In genomic region chr7:119397156-119397555, GRCh38 we compare ENCODE assay signal across 14 cellular contexts.
DNase-seq lines count a peak whose midpoint lies in the region; ATAC-seq and TF ChIP-seq lines count a peak whose summit lies in the region.
"Had no signal": no experiment of that assay in that cellular context is flagged by ENCODE, and none has a peak within 500 bp of the region (broad histone marks: within the 10 kb centered on the region; RNA-seq: fewer than 3 reads in every experiment).

No MANE protein-coding gene starts in this region.

- no peaks in the 10 kb centered on the region for H3K79me2 ChIP-seq in mammary epithelial cell (ENCODE audit: insufficient read depth, low read length)

- no peaks in the 10 kb centered on the region for H3K9me3 ChIP-seq in mammary epithelial cell (replicated peaks; ENCODE audit: insufficient read depth, low read length)
- H3K9me3 ChIP-seq: ascending aorta had no signal

- H3K4me2 ChIP-seq in mammary epithelial cell (ENCODE audit: insufficient read depth, low read depth, low read length) = no peak overlapping the region

- no peak overlapping the region for H3K4me3 ChIP-seq in Jurkat, Clone E6-1 (ENCODE audit: low read length)
- H3K4me3 ChIP-seq in mammary epithelial cell (replicated peaks in 1 of 3; ENCODE audit: insufficient read depth in 1 of 3, low read depth in 2 of 3, low read length in 3 of 3) = no peak overlapping the region
- H3K4me3 ChIP-seq: ascending aorta had no signal

- H3K27me3 ChIP-seq in mammary epithelial cell (ENCODE audit: insufficient read depth, low read length) = no peaks in the 10 kb centered on the region
- H3K27me3 ChIP-seq: ascending aorta had no signal

- in situ Hi-C loops in mammary epithelial cell (cut with MboI; ENCODE audit: low sequenced_read_pairs in 2 of 2) = no loop called here

- H3K36me3 ChIP-seq in mammary epithelial cell (ENCODE audit: insufficient read depth, low read length) = no peaks in the 10 kb centered on the region
- H3K36me3 ChIP-seq: ascending aorta had no signal

- H2AFZ ChIP-seq in mammary epithelial cell (ENCODE audit: low read depth, low read length) = no peak overlapping the region

- no peaks in the 10 kb centered on the region for H3K4me1 ChIP-seq in mammary epithelial cell (ENCODE audit: insufficient read depth, low read length)
- H3K4me1 ChIP-seq: ascending aorta had no signal

- no TSS peak for BruUV-seq in mammary epithelial cell (replicated peaks; lab: Mats Ljungman, UMichigan)

- H3K9ac ChIP-seq in mammary epithelial cell (ENCODE audit: insufficient read depth, low read length) = no peak overlapping the region

- TF ChIP-seq CTCF in GM20000 (IDR thresholded peaks at IDR 0.05; ENCODE audit: extremely low read depth, missing control alignments) = no peak
- TF ChIP-seq CTCF in mammary epithelial cell (conservative IDR thresholded peaks at IDR 0.05 in 1 of 2, IDR thresholded peaks at IDR 0.05 in 1 of 2; ENCODE audit: extremely low read depth in 1 of 2, insufficient read depth in 1 of 2, low read depth in 1 of 2, low read length in 2 of 2) = no peak

- dilution Hi-C loops in mammary epithelial cell (cut with HindIII; ENCODE audit: low sequenced_read_pairs) = no loop called here

- CTCF ChIA-PET in mammary epithelial cell (lab: Charles Lee; ENCODE audit: low non-redundant PET) = no interaction called here

- H3K27ac ChIP-seq in mammary epithelial cell (ENCODE audit: insufficient read depth, low read depth, low read length) = no peak overlapping the region
- H3K27ac ChIP-seq: ascending aorta had no signal

- intact Hi-C loops in mammary epithelial cell (cut with micrococcal nuclease) = no loop called here

- peak; percentile 10 for DNase-seq in Jurkat, Clone E6-1 (ENCODE audit: low read depth, low spot score)
- no peak for DNase-seq in GM20000 (ENCODE audit: low spot score)
- no peak for DNase-seq in middle frontal gyrus (ENCODE audit: extremely low spot score, low spot score)
- DNase-seq in NCI-H345 (lab: John Stamatoyannopoulos, UW) = no peak
- DNase-seq in mammary epithelial cell = no peak
- DNase-seq: activated T-cell treated with anti-CD3 and anti-CD28 coated beads, Interleukin-2, amount 50 U/mL, for 4 hours; AML-193; DND-41; NCI-H2171 treated with DMSO at 0.1 percent for 48 hours; stimulated activated naive B cell treated with anti-CD40 and anti-IgM and Interleukin-4, amounts not matched to agents 10 μg/mL and 1 μg/mL and 100 μg/mL, for 72 hours had no signal

- WGBS in mammary epithelial cell (ENCODE audit: low coverage, missing lambda C conversion rate) = 17% methylated on average over 2 of the region's 2 CpGs

- peak; percentile 92 for ATAC-seq in GM18867 (IDR thresholded peaks at IDR 0.05; ENCODE audit: unreplicated experiment)
- ATAC-seq in GM21576 (IDR thresholded peaks at IDR 0.05; ENCODE audit: unreplicated experiment) = peak; percentile 86
- ATAC-seq in HG03045 (IDR thresholded peaks at IDR 0.05; ENCODE audit: unreplicated experiment) = peak; percentile 74
- ATAC-seq: activated T-cell treated with anti-CD3 and anti-CD28 coated beads, Interleukin-2, amount 50 U/mL, for 4 hours; stimulated activated naive B cell treated with anti-CD40 and anti-IgM and Interleukin-4, amounts not matched to agents 10 μg/mL and 1 μg/mL and 100 μg/mL, for 72 hours had no signal

- H4K20me1 ChIP-seq in mammary epithelial cell (ENCODE audit: insufficient read depth, low read length) = no peaks in the 10 kb centered on the region
